In the genomic region with DNA sequence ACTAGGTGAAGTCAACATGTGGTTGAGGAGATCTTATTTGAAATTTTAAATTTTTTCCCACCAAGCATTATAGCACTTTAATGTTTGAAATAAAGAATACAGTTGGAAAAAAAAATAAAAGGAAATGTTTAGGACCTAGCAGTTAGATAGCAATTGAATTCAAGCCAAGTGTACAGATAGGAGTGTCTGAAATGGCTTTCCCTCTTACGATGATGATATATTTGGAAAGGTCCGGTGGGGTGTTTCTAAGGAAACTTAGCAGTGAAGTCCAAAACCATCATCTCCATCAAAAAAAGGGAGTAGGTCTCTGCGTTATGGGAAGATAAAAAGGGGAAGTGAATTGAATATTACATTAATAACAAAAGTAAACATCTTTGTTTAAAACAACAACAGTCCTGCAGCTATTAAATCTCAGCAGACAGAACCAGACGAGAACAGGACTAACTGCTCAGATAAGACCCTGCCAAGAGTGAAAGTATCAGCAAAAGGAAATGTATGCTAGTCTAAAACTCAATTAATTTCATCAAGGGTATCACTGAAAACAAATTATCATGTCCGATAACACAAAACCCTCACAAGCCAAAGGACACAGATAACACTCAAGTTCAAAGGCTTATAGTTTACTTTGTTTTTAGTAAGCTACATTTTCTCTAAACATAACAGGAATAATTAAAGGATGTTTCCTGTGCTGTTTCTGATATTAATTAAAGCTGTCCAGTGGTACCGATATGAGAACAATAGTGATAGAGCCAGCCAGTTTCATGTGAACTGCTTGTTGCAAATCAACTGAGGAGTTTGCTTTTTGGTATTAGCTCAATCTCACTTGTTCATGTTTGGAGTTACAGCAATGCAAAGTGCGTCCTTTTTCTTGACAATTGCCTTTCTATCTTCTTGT, we compare ENCODE assay signal across 1 cellular context.
TF ChIP-seq lines count a peak whose summit lies in the region.

No MANE protein-coding gene starts in this region.

TF ChIP-seq in IMR-90, 13 proteins besides CTCF, POLR2A, EP300 and RAD21:
- TF ChIP-seq CHD1 (IDR thresholded peaks at IDR 0.05; ENCODE audit: low read depth, low read length) = no peak
- TF ChIP-seq MXI1 (IDR thresholded peaks at IDR 0.05; ENCODE audit: borderline replicate concordance, low read depth, low read length) = no peak
- no peak for TF ChIP-seq RFX5 (IDR thresholded peaks at IDR 0.05; ENCODE audit: low read depth, low read length)
- TF ChIP-seq, protein P1, sequence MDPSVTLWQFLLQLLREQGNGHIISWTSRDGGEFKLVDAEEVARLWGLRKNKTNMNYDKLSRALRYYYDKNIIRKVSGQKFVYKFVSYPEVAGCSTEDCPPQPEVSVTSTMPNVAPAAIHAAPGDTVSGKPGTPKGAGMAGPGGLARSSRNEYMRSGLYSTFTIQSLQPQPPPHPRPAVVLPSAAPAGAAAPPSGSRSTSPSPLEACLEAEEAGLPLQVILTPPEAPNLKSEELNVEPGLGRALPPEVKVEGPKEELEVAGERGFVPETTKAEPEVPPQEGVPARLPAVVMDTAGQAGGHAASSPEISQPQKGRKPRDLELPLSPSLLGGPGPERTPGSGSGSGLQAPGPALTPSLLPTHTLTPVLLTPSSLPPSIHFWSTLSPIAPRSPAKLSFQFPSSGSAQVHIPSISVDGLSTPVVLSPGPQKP (IDR thresholded peaks at IDR 0.05; ENCODE audit: borderline replicate concordance, low read depth, low read length) = no peak
- TF ChIP-seq MAFK (IDR thresholded peaks at IDR 0.05; ENCODE audit: low read depth, low read length) = no peak
- TF ChIP-seq, protein P2, sequence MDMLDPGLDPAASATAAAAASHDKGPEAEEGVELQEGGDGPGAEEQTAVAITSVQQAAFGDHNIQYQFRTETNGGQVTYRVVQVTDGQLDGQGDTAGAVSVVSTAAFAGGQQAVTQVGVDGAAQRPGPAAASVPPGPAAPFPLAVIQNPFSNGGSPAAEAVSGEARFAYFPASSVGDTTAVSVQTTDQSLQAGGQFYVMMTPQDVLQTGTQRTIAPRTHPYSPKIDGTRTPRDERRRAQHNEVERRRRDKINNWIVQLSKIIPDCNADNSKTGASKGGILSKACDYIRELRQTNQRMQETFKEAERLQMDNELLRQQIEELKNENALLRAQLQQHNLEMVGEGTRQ (IDR thresholded peaks at IDR 0.05; ENCODE audit: low read depth, low read length) = no peak
- no peak for TF ChIP-seq FOS (IDR thresholded peaks at IDR 0.05; ENCODE audit: low read depth, low read length)
- TF ChIP-seq CEBPB (IDR thresholded peaks at IDR 0.05; ENCODE audit: low read depth, low read length) = no peak
- TF ChIP-seq MAZ (IDR thresholded peaks at IDR 0.05; ENCODE audit: borderline replicate concordance, low read depth, low read length) = no peak
- no peak for TF ChIP-seq RCOR1 (IDR thresholded peaks at IDR 0.05; ENCODE audit: insufficient replicate concordance, low read length)
- no peak for TF ChIP-seq NFE2L2 (IDR thresholded peaks at IDR 0.05; ENCODE audit: low read depth, low read length)
- no peak for TF ChIP-seq BHLHE40 (IDR thresholded peaks at IDR 0.05; ENCODE audit: low read depth, low read length)
- no peak for TF ChIP-seq SMC3 (IDR thresholded peaks at IDR 0.05; ENCODE audit: low read depth, low read length)
TF ChIP-seq in IMR-90: peak in this region for 0.
